Comparison of ENCODE assay signal across 21 cellular contexts in genomic region chrX:6558979-6559378, GRCh38. TPM values are rescaled to one million over a fixed set of nuclear protein-coding genes. Genes with fewer than 3 reads are reported as not detected.
"Had no signal": no experiment of that assay in that cellular context is flagged by ENCODE, and none has a peak within 500 bp of the region (broad histone marks: within the 10 kb centered on the region; RNA-seq: fewer than 3 reads in every experiment).

No MANE protein-coding gene starts in this region.

- DNase-seq: KBM-7, MV-4-11, NCI-H1048, NCI-H1105, NCI-H1417, NCI-H1436 treated with DMSO at 0.1 percent for 48 hours, NCI-H1694, NCI-H187 treated with DMSO at 0.1 percent for 48 hours, NCI-H2029 treated with DMSO at 0.1 percent for 48 hours, NCI-H2171 treated with DMSO at 0.1 percent for 48 hours, NCI-H345, NCI-H446 treated with DMSO at 0.1 percent for 48 hours, NCI-H510A treated with DMSO at 0.1 percent for 48 hours, Right ventricle myocardium superior, RPMI8226, SIG-M5, SK-N-SH, T-helper 1 cell had no signal

RNA-seq across cellular contexts. Expression of gene VCX3A, which starts 24.1 kb away (rescaled TPM):
- total RNA-seq: LHCN-M2, MCF 10A, Right ventricle myocardium superior, SJSA1 had no signal
- polyA plus RNA-seq: SK-N-SH had no signal
